ENCODE assay signal across 14 cellular contexts in genomic region chr3:82643948-82644347, GRCh38.
DNase-seq lines count a peak whose midpoint lies in the region; ATAC-seq, FAIRE-seq and TF ChIP-seq lines count a peak whose summit lies in the region.
"Had no signal": no experiment of that assay in that cellular context is flagged by ENCODE, and none has a peak within 500 bp of the region (broad histone marks: within the 10 kb centered on the region; RNA-seq: fewer than 3 reads in every experiment).

No MANE protein-coding gene starts in this region.

- no peak overlapping the region for H3K27ac ChIP-seq in brain microvascular endothelial cell
- no peak overlapping the region for H3K27ac ChIP-seq in pancreas
- no peak overlapping the region for H3K27ac ChIP-seq in right atrium auricular region
- no peak overlapping the region for H3K27ac ChIP-seq in effector memory CD4-positive, alpha-beta T cell (ENCODE audit: insufficient read depth, low read length, poor library complexity, severe bottlenecking)

- H3K4me1 ChIP-seq in pancreas = no peaks in the 10 kb centered on the region
- no peaks in the 10 kb centered on the region for H3K4me1 ChIP-seq in right atrium auricular region
- no peaks in the 10 kb centered on the region for H3K4me1 ChIP-seq in effector memory CD4-positive, alpha-beta T cell (ENCODE audit: control insufficient read depth, insufficient read depth, low read length, poor library complexity, severe bottlenecking)

- TF ChIP-seq CTCF in brain microvascular endothelial cell (IDR thresholded peaks at IDR 0.05; ENCODE audit: low read depth, low read length, missing control alignments) (peak; percentile 8), pancreas (IDR thresholded peaks at IDR 0.05) (no peak), right atrium auricular region (IDR thresholded peaks at IDR 0.05) (no peak)

- H3K4me3 ChIP-seq in brain microvascular endothelial cell (ENCODE audit: low read depth, low read length) (no peak overlapping the region), pancreas (no peak overlapping the region), right atrium auricular region (no peak overlapping the region)
- no peak overlapping the region for H3K4me3 ChIP-seq in effector memory CD4-positive, alpha-beta T cell (ENCODE audit: insufficient read depth, low read depth, low read length, poor library complexity, severe bottlenecking)
- H3K4me3 ChIP-seq: smooth muscle cell had no signal

- peak in 3 of 4 donors; percentile 58 to 73 (median 59) for ATAC-seq in pancreas
- ATAC-seq: natural killer cell had no signal

- in situ Hi-C loops in brain microvascular endothelial cell (cut with HindIII; ENCODE audit: low pct_ligation_motif_present, low sequenced_read_pairs) = no loop called here

- intact Hi-C loops in pancreas (cut with DNase I) = no loop called here

- H3K36me3 ChIP-seq in brain microvascular endothelial cell (replicated peaks) (no peaks in the 10 kb centered on the region), pancreas (no peaks in the 10 kb centered on the region), right atrium auricular region (no peaks in the 10 kb centered on the region)
- H3K36me3 ChIP-seq in effector memory CD4-positive, alpha-beta T cell (ENCODE audit: control insufficient read depth, insufficient read depth, low read length) = no peaks in the 10 kb centered on the region

- H3K9me3 ChIP-seq in pancreas = no peaks in the 10 kb centered on the region
- no peaks in the 10 kb centered on the region for H3K9me3 ChIP-seq in right atrium auricular region
- H3K9me3 ChIP-seq in effector memory CD4-positive, alpha-beta T cell (ENCODE audit: control insufficient read depth, low read length) = no peaks in the 10 kb centered on the region

- FAIRE-seq in pancreas (lab: Jason Lieb, UNC) = no peak

- H3K27me3 ChIP-seq in brain microvascular endothelial cell (replicated peaks) (no peaks in the 10 kb centered on the region), pancreas (no peaks in the 10 kb centered on the region), right atrium auricular region (no peaks in the 10 kb centered on the region)
- no peaks in the 10 kb centered on the region for H3K27me3 ChIP-seq in effector memory CD4-positive, alpha-beta T cell (replicated peaks; ENCODE audit: control insufficient read depth, insufficient read depth, low read length, poor library complexity, severe bottlenecking)

- peak; percentile 25 for DNase-seq in NCI-H82 (lab: John Stamatoyannopoulos, UW)
- no peak for DNase-seq in NCI-H82 treated with DMSO at 0.1 percent for 48 hours (lab: John Stamatoyannopoulos, UW; ENCODE audit: unreplicated experiment)
- DNase-seq in NCI-H69 (lab: John Stamatoyannopoulos, UW) = peak; percentile 8
- DNase-seq in brain microvascular endothelial cell = no peak
- DNase-seq in pancreas = no peak
- no peak for DNase-seq in right atrium auricular region (ENCODE audit: low spot score)
- no peak for DNase-seq in effector memory CD4-positive, alpha-beta T cell
- DNase-seq in mesenteric fat pad (ENCODE audit: low spot score) = no peak
- DNase-seq: activated CD4-positive, alpha-beta T cell treated with anti-CD3 and anti-CD28 coated beads, Interleukin-2, amount 50 U/mL, for 1 hour; activated gamma-delta T cell; central memory CD4-positive, alpha-beta T cell; natural killer cell; NCI-H187 treated with DMSO at 0.1 percent for 48 hours had no signal

Comparison
In these comparisons a context has a peak if more than half of its experiments do, and no peak if none do; other contexts are left out.
1. DNase-seq: peak in NCI-H82 (single experiment) and NCI-H69 (single experiment); none in NCI-H82 treated with DMSO at 0.1 percent for 48 hours (single experiment), brain microvascular endothelial cell (single experiment), pancreas (0 of 6), right atrium auricular region (single experiment), effector memory CD4-positive, alpha-beta T cell (0 of 3) and mesenteric fat pad (single experiment).